Comparison of ENCODE assay signal across 30 cellular contexts in genomic region chr2:180156651-180157050, GRCh38.
"Had no signal": no experiment of that assay in that cellular context is flagged by ENCODE, and none has a peak within 500 bp of the region (broad histone marks: within the 10 kb centered on the region; RNA-seq: fewer than 3 reads in every experiment).

No MANE protein-coding gene starts in this region.

- H3K4me3 ChIP-seq: adrenal gland, ascending aorta, body of pancreas, breast epithelium, cardiac muscle cell had no signal

- H3K4me1 ChIP-seq: adrenal gland, ascending aorta, body of pancreas, breast epithelium had no signal

- DNase-seq: activated effector memory CD4-positive, alpha-beta T cell treated with anti-CD3 and anti-CD28 coated beads, Interleukin-2, amount 50 U/mL, for 16 hours; activated effector memory CD4-positive, alpha-beta T cell treated with Interleukin-2 at 50 U/mL for 16 hours; activated gamma-delta T cell; activated gamma-delta T cell treated with Interleukin-2 at 50 U/mL for 16 hours; activated naive CD4-positive, alpha-beta T cell; activated naive CD4-positive, alpha-beta T cell treated with anti-CD3 and anti-CD28 coated beads for 36 hours; activated naive CD4-positive, alpha-beta T cell treated with anti-CD3 and anti-CD28 coated beads, Interleukin-2, amount 10 ng/mL, durations not matched to agents 7 days and 5 days; activated naive CD4-positive, alpha-beta T cell treated with anti-CD3 and anti-CD28 coated beads, Interleukin-2, amount 50 U/mL, for 16 hours; activated naive CD4-positive, alpha-beta T cell treated with Interleukin-2 at 50 U/mL for 16 hours; activated naive CD8-positive, alpha-beta T cell treated with anti-CD3 and anti-CD28 coated beads for 36 hours; activated naive CD8-positive, alpha-beta T cell treated with anti-CD3 and anti-CD28 coated beads, Interleukin-2, amount 10 ng/mL, durations not matched to agents 7 days and 5 days; activated naive CD8-positive, alpha-beta T cell treated with anti-CD3 and anti-CD28 coated beads, Interleukin-2, amount 50 U/mL, for 24 hours; activated T-cell treated with anti-CD3 and anti-CD28 coated beads, Interleukin-2, amount 50 U/mL, for 1 hour; activated T-cell treated with anti-CD3 and anti-CD28 coated beads, Interleukin-2, amount 50 U/mL, for 24 hours; activated T-cell treated with anti-CD3 and anti-CD28 coated beads, Interleukin-2, amount 50 U/mL, for 4 hours; activated T-cell treated with anti-CD3 and anti-CD28 coated beads, Interleukin-2, amount 50 U/mL, for 48 hours; activated T-cell treated with anti-CD3 and anti-CD28 coated beads, Interleukin-2, amount 50 U/mL, for 72 hours; adrenal gland; amniotic stem cell; amygdala; anterior cingulate cortex; aorta; body of pancreas; brain microvascular endothelial cell; caudate nucleus; central memory CD4-positive, alpha-beta T cell; cerebellar nuclear complex had no signal

- H3K27me3 ChIP-seq: adrenal gland, ascending aorta, body of pancreas, brain microvascular endothelial cell, breast epithelium, cardiac muscle cell had no signal

- H3K27ac ChIP-seq: adrenal gland, ascending aorta, body of pancreas, brain microvascular endothelial cell, breast epithelium, cardiac muscle cell had no signal

- H3K9me3 ChIP-seq: adrenal gland, ascending aorta, body of pancreas, breast epithelium had no signal

- H3K36me3 ChIP-seq: adrenal gland, ascending aorta, brain microvascular endothelial cell, breast epithelium, cardiac muscle cell had no signal
